In genomic region chr19:4760285-4760650, GRCh38 we compare ENCODE assay signal across 1 cellular context.
TF ChIP-seq lines count a peak whose summit lies in the region.

No MANE protein-coding gene starts in this region.

TF ChIP-seq in K562, 482 proteins besides CTCF, POLR2A, EP300 and RAD21 (continued from another document):
- TF ChIP-seq CHD7 (IDR thresholded peaks at IDR 0.05; ENCODE audit: low read depth, low read length) (no peak), RBM25 (IDR thresholded peaks at IDR 0.05; ENCODE audit: low read depth, low read length, severe bottlenecking) (peak; percentile 67), KLF10 (CRISPR knock-in tag; IDR thresholded peaks at IDR 0.05) (no peak), SREBF1 (IDR thresholded peaks at IDR 0.05; ENCODE audit: borderline replicate concordance, low read depth, low read length) (no peak), BCOR (IDR thresholded peaks at IDR 0.05) (peak; percentile 44; the same call in 1 of the 2 replicates)
TF ChIP-seq in K562: peak in this region for 3.
